In the genomic region with DNA sequence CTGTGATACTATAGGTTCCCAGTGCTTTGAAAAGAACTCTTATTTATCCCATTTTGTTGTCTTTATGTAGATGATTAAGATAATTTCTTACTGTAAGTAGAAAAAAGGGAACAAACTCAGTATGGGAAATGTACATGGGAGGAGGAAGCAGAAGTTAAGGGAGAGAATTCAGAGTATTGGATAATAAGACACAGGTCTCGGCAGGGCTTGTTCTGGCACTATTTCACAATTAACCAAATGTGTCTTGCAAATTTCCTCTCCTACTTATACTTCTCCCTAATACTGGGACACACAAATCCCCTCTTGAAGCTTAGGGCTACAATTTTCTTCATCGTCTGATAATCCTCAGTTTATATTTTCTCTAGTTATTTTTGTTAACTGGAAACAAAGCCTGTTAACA, we compare ENCODE assay signal across 15 cellular contexts.
"Had no signal": no experiment of that assay in that cellular context is flagged by ENCODE, and none has a peak within 500 bp of the region (broad histone marks: within the 10 kb centered on the region; RNA-seq: fewer than 3 reads in every experiment).

No MANE protein-coding gene starts in this region.

- H3K36me3 ChIP-seq: colonic mucosa, esophagus squamous epithelium, thyroid gland, uterus had no signal

- ATAC-seq: WTC11 had no signal

- H3K4me3 ChIP-seq: colonic mucosa, esophagus squamous epithelium, thyroid gland, uterus had no signal

- H3K4me1 ChIP-seq: colonic mucosa, esophagus squamous epithelium, thyroid gland, uterus had no signal

- H3K36me3 Mint-ChIP-seq: immature natural killer cell, WTC11 had no signal

- H3K4me3 Mint-ChIP-seq: immature natural killer cell, WTC11 had no signal

- DNase-seq: activated CD4-positive, alpha-beta T cell treated with anti-CD3 and anti-CD28 coated beads for 48 hours; activated CD8-positive, alpha-beta memory T cell treated with anti-CD3 and anti-CD28 coated beads for 24 hours; activated naive CD4-positive, alpha-beta T cell treated with Interleukin-2 at 50 U/mL for 16 hours; caudate nucleus; colonic mucosa; esophagus squamous epithelium; foreskin fibroblast; glutamatergic neuron; immature natural killer cell; mesenchymal stem cell; stimulated activated CD4-positive, alpha-beta T cell treated with anti-CD3 and anti-CD28 coated beads, Interleukin-15, amount 100 ng/mL, for 24 hours; T1000; thyroid gland; uterus had no signal

- H3K27ac ChIP-seq: colonic mucosa, esophagus squamous epithelium, thyroid gland, uterus had no signal

- H3K27me3 ChIP-seq: colonic mucosa, esophagus squamous epithelium, thyroid gland, uterus had no signal

- H3K9me3 ChIP-seq: colonic mucosa, esophagus squamous epithelium, thyroid gland, uterus had no signal

- H3K4me1 Mint-ChIP-seq: immature natural killer cell, WTC11 had no signal

- H3K27ac Mint-ChIP-seq: immature natural killer cell, WTC11 had no signal
